ENCODE assay signal across 37 cellular contexts in the genomic region with DNA sequence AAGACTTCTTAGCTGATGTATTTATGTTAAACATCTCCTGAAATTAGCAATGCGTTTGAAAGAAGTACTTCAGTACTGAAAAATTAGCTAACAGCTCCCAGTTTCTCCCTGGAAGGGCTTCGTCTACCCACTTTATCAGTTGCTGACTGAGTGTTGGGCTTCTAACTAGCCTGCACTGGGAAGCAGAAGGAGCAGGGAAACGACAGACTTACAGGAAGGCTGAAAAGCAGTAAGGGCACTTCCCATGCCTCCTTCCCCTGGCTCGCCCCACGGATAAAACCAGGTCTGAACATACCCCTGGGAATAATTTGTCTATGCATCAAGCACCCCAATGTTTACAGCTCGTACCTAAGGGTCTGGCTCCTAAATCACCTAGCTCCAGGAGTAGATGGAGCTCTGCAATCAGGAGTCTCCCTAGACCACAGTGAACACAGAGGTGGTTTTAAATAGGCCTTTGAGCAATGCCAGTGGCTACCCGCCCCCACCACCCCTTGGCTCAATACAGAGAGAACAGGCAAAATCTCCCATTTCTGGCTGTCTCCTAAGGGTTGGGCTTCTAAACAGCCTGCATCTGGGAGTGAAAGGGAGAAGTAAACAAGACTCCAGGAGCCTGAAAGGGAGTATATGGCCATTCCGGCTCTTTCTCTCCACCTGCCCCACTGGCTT. TPM values are rescaled to one million over a fixed set of nuclear protein-coding genes. Genes with fewer than 3 reads are reported as not detected.
"Had no signal": no experiment of that assay in that cellular context is flagged by ENCODE, and none has a peak within 500 bp of the region (broad histone marks: within the 10 kb centered on the region; RNA-seq: fewer than 3 reads in every experiment).

No MANE protein-coding gene starts in this region.

- H3K4me1 ChIP-seq: Peyer's patch, SJSA1 had no signal

- H3K27ac Mint-ChIP-seq: activated CD4-positive, alpha-beta memory T cell treated with anti-CD3 and anti-CD28 coated beads, Interleukin-2, amount 10 ng/mL, durations not matched to agents 7 days and 5 days; activated CD8-positive, alpha-beta memory T cell treated with anti-CD3 and anti-CD28 coated beads, Interleukin-2, amount 10 ng/mL, durations not matched to agents 7 days and 5 days; activated naive CD4-positive, alpha-beta T cell treated with anti-CD3 and anti-CD28 coated beads, Interleukin-2, amount 10 ng/mL, durations not matched to agents 7 days and 5 days; activated naive CD8-positive, alpha-beta T cell; activated naive CD8-positive, alpha-beta T cell treated with anti-CD3 and anti-CD28 coated beads, Interleukin-2, amount 50 U/mL, for 24 hours; brain had no signal

- H3K27me3 Mint-ChIP-seq: activated CD4-positive, alpha-beta memory T cell treated with anti-CD3 and anti-CD28 coated beads, Interleukin-2, amount 10 ng/mL, durations not matched to agents 7 days and 5 days; activated CD8-positive, alpha-beta memory T cell treated with anti-CD3 and anti-CD28 coated beads, Interleukin-2, amount 10 ng/mL, durations not matched to agents 7 days and 5 days; activated naive CD4-positive, alpha-beta T cell treated with anti-CD3 and anti-CD28 coated beads, Interleukin-2, amount 10 ng/mL, durations not matched to agents 7 days and 5 days; activated naive CD8-positive, alpha-beta T cell; activated naive CD8-positive, alpha-beta T cell treated with anti-CD3 and anti-CD28 coated beads, Interleukin-2, amount 50 U/mL, for 24 hours; brain had no signal

- H3K4me1 Mint-ChIP-seq: activated CD4-positive, alpha-beta memory T cell treated with anti-CD3 and anti-CD28 coated beads, Interleukin-2, amount 10 ng/mL, durations not matched to agents 7 days and 5 days; activated CD8-positive, alpha-beta memory T cell treated with anti-CD3 and anti-CD28 coated beads, Interleukin-2, amount 10 ng/mL, durations not matched to agents 7 days and 5 days; activated naive CD4-positive, alpha-beta T cell treated with anti-CD3 and anti-CD28 coated beads, Interleukin-2, amount 10 ng/mL, durations not matched to agents 7 days and 5 days; activated naive CD8-positive, alpha-beta T cell treated with anti-CD3 and anti-CD28 coated beads, Interleukin-2, amount 50 U/mL, for 24 hours; brain had no signal

- H3K9ac ChIP-seq: SK-N-SH had no signal

- H3K4me2 ChIP-seq: SK-N-SH had no signal

- H3K36me3 ChIP-seq: SJSA1 had no signal

- DNase-seq: activated CD4-positive, alpha-beta memory T cell treated with anti-CD3 and anti-CD28 coated beads, Interleukin-2, amount 10 ng/mL, durations not matched to agents 7 days and 5 days; activated CD4-positive, alpha-beta T cell treated with anti-CD3 and anti-CD28 coated beads for 1 hour; activated CD4-positive, alpha-beta T cell treated with anti-CD3 and anti-CD28 coated beads for 48 hours; activated CD4-positive, CD25-positive, alpha-beta regulatory T cell; activated CD8-positive, alpha-beta memory T cell treated with anti-CD3 and anti-CD28 coated beads for 24 hours; activated CD8-positive, alpha-beta memory T cell treated with anti-CD3 and anti-CD28 coated beads, Interleukin-2, amount 10 ng/mL, durations not matched to agents 7 days and 5 days; activated CD8-positive, alpha-beta memory T cell treated with anti-CD3 and anti-CD28 coated beads, Interleukin-2, amount 50 U/mL, for 48 hours; activated effector memory CD4-positive, alpha-beta T cell treated with Interleukin-2 at 50 U/mL for 16 hours; activated naive CD4-positive, alpha-beta T cell treated with anti-CD3 and anti-CD28 coated beads, Interleukin-2, amount 10 ng/mL, durations not matched to agents 7 days and 5 days; activated naive CD8-positive, alpha-beta T cell treated with anti-CD3 and anti-CD28 coated beads, Interleukin-2, amount 50 U/mL, for 24 hours; activated T-cell treated with anti-CD3 and anti-CD28 coated beads, Interleukin-2, amount 50 U/mL, for 48 hours; anterior cingulate cortex; central memory CD4-positive, alpha-beta T cell; MM.1S; MV-4-11; NCI-H1092; NCI-H1436 treated with DMSO at 0.1 percent for 48 hours; NCI-H187; NCI-H2029 treated with DMSO at 0.1 percent for 48 hours; NCI-H2107; NCI-H2171; NCI-H510A; NCI-H526; NCI-H748 treated with DMSO at 0.1 percent for 48 hours; NK-92 treated with Interleukin-12 subunit alpha and Interleukin-12 subunit beta, amount 100 ng/mL, for 24 hours; PC-3; Peyer's patch; RPMI8226; SHP77 treated with DMSO at 0.1 percent for 48 hours; SK-N-SH; T-helper 1 cell; T-helper 2 cell; T-helper 9 cell had no signal

- H3K9me3 Mint-ChIP-seq: activated CD4-positive, alpha-beta memory T cell treated with anti-CD3 and anti-CD28 coated beads, Interleukin-2, amount 10 ng/mL, durations not matched to agents 7 days and 5 days; activated naive CD4-positive, alpha-beta T cell treated with anti-CD3 and anti-CD28 coated beads, Interleukin-2, amount 10 ng/mL, durations not matched to agents 7 days and 5 days; activated naive CD8-positive, alpha-beta T cell treated with anti-CD3 and anti-CD28 coated beads, Interleukin-2, amount 50 U/mL, for 24 hours; brain had no signal

- ATAC-seq: activated CD8-positive, alpha-beta memory T cell treated with anti-CD3 and anti-CD28 coated beads, Interleukin-2, amount 10 ng/mL, durations not matched to agents 7 days and 5 days; activated naive CD8-positive, alpha-beta T cell treated with anti-CD3 and anti-CD28 coated beads, Interleukin-2, amount 50 U/mL, for 24 hours; PC-3 had no signal

- H3K4me3 ChIP-seq: Peyer's patch, SJSA1 had no signal

- H3K9me3 ChIP-seq: Peyer's patch, SJSA1, SK-N-SH had no signal

- H3K4me3 Mint-ChIP-seq: activated CD4-positive, alpha-beta memory T cell treated with anti-CD3 and anti-CD28 coated beads, Interleukin-2, amount 10 ng/mL, durations not matched to agents 7 days and 5 days; activated CD8-positive, alpha-beta memory T cell treated with anti-CD3 and anti-CD28 coated beads, Interleukin-2, amount 10 ng/mL, durations not matched to agents 7 days and 5 days; activated naive CD4-positive, alpha-beta T cell treated with anti-CD3 and anti-CD28 coated beads, Interleukin-2, amount 10 ng/mL, durations not matched to agents 7 days and 5 days; activated naive CD8-positive, alpha-beta T cell; activated naive CD8-positive, alpha-beta T cell treated with anti-CD3 and anti-CD28 coated beads, Interleukin-2, amount 50 U/mL, for 24 hours; brain had no signal

- H3K36me3 Mint-ChIP-seq: activated CD8-positive, alpha-beta memory T cell treated with anti-CD3 and anti-CD28 coated beads, Interleukin-2, amount 10 ng/mL, durations not matched to agents 7 days and 5 days; activated naive CD4-positive, alpha-beta T cell treated with anti-CD3 and anti-CD28 coated beads, Interleukin-2, amount 10 ng/mL, durations not matched to agents 7 days and 5 days; activated naive CD8-positive, alpha-beta T cell; brain had no signal

- H3K27me3 ChIP-seq: Peyer's patch, SJSA1 had no signal

- H3K27ac ChIP-seq: Peyer's patch, SJSA1, VCaP had no signal

RNA-seq across cellular contexts. Expression of a gene that starts 23.7 kb away (rescaled TPM):
- total RNA-seq: activated CD4-positive, alpha-beta memory T cell treated with anti-CD3 and anti-CD28 coated beads, Interleukin-2, amount 10 ng/mL, durations not matched to agents 7 days and 5 days; PC-3 had no signal
- polyA plus RNA-seq: SK-N-SH had no signal
